ENCODE assay signal across 1 cellular context in genomic region chr19:48614436-48615144, GRCh38.
TF ChIP-seq lines count a peak whose summit lies in the region.

Gene FAM83E (minus strand): TSS chr19:48615076. CDS start chr19:48613372, 1,704 bp downstream.

TF ChIP-seq in HepG2, 621 proteins besides CTCF, POLR2A, EP300 and RAD21 (continued from another document):
- no peak for TF ChIP-seq PHF8 (CRISPR knock-in tag; IDR thresholded peaks at IDR 0.05)
- no peak for TF ChIP-seq ZNF234 (CRISPR knock-in tag; conservative IDR thresholded peaks at IDR 0.05)
- TF ChIP-seq ZNF556 (CRISPR knock-in tag; IDR thresholded peaks at IDR 0.05; ENCODE audit: borderline replicate concordance), result no peak
- TF ChIP-seq ZBTB8A (CRISPR knock-in tag; IDR thresholded peaks at IDR 0.05; ENCODE audit: borderline replicate concordance, low read depth), result no peak
- no peak for TF ChIP-seq CBFB (CRISPR knock-in tag; IDR thresholded peaks at IDR 0.05)
- TF ChIP-seq MTF1 (CRISPR knock-in tag; IDR thresholded peaks at IDR 0.05), result no peak
- no peak for TF ChIP-seq ZNF362 (CRISPR knock-in tag; IDR thresholded peaks at IDR 0.05; ENCODE audit: borderline replicate concordance)
- no peak for TF ChIP-seq ZNF543 (CRISPR knock-in tag; IDR thresholded peaks at IDR 0.05)
- no peak for TF ChIP-seq JUNB (CRISPR knock-in tag; IDR thresholded peaks at IDR 0.05; ENCODE audit: borderline replicate concordance)
- TF ChIP-seq POLR2G (IDR thresholded peaks at IDR 0.05; ENCODE audit: low read depth, low read length), result peak; percentile 78
- TF ChIP-seq PPARG (CRISPR knock-in tag; conservative IDR thresholded peaks at IDR 0.05), result no peak
- no peak for TF ChIP-seq SAP130 (CRISPR knock-in tag; IDR thresholded peaks at IDR 0.05; ENCODE audit: low read depth)
- TF ChIP-seq ZBTB2 (CRISPR knock-in tag; IDR thresholded peaks at IDR 0.05; ENCODE audit: low read depth), result no peak
- no peak for TF ChIP-seq CCAR2 (optimal IDR thresholded peaks at IDR 0.05; ENCODE audit: low read depth, low read length)
- no peak for TF ChIP-seq TRAFD1 (CRISPR knock-in tag; IDR thresholded peaks at IDR 0.05; ENCODE audit: borderline replicate concordance)
- no peak for TF ChIP-seq IKZF5 (CRISPR knock-in tag; IDR thresholded peaks at IDR 0.05)
- 0 out of 2 replicates have a peak, but pooled peaks have one; percentile 36 for TF ChIP-seq MBD4 (IDR thresholded peaks at IDR 0.05; ENCODE audit: borderline replicate concordance, low read length)
- TF ChIP-seq ATF6 (CRISPR knock-in tag; conservative IDR thresholded peaks at IDR 0.05), result no peak
- TF ChIP-seq SMARCE1 (IDR thresholded peaks at IDR 0.05; ENCODE audit: borderline replicate concordance), result no peak
- no peak for TF ChIP-seq ZNF121 (CRISPR knock-in tag; IDR thresholded peaks at IDR 0.05)
- TF ChIP-seq ZNF781 (CRISPR knock-in tag; IDR thresholded peaks at IDR 0.05; ENCODE audit: borderline replicate concordance, not compliant biosample characterization), result no peak
- no peak for TF ChIP-seq SOX13 (IDR thresholded peaks at IDR 0.05)
- 0 out of 4 replicates have a peak, but pooled peaks of 1 of the 2 experiments have one; percentile 59 for TF ChIP-seq SOX13 (CRISPR knock-in tag; conservative IDR thresholded peaks at IDR 0.05 in 1 of 2, IDR thresholded peaks at IDR 0.05 in 1 of 2)
- no peak for TF ChIP-seq ZNF883 (CRISPR knock-in tag; IDR thresholded peaks at IDR 0.05; ENCODE audit: not compliant biosample characterization)
- TF ChIP-seq SP140L (CRISPR knock-in tag; IDR thresholded peaks at IDR 0.05; ENCODE audit: borderline replicate concordance), result no peak
- no peak for TF ChIP-seq HMG20B (CRISPR knock-in tag; conservative IDR thresholded peaks at IDR 0.05)
- 0 out of 2 replicates have a peak, but pooled peaks have one; percentile 3 for TF ChIP-seq MAX (IDR thresholded peaks at IDR 0.05)
- no peak for TF ChIP-seq THAP11 (CRISPR knock-in tag; IDR thresholded peaks at IDR 0.05)
- TF ChIP-seq SALL2 (CRISPR knock-in tag; IDR thresholded peaks at IDR 0.05), result no peak
- TF ChIP-seq RBFOX2 (IDR thresholded peaks at IDR 0.05; ENCODE audit: low read depth, low read length), result peak; percentile 84
- TF ChIP-seq ATRX (CRISPR knock-in tag; IDR thresholded peaks at IDR 0.05; ENCODE audit: borderline replicate concordance), result no peak
- TF ChIP-seq PAF1 (CRISPR knock-in tag; IDR thresholded peaks at IDR 0.05), result peak; percentile 72; the same call in 1 of the 2 replicates
- no peak for TF ChIP-seq NR2F6 (IDR thresholded peaks at IDR 0.05)
- no peak for TF ChIP-seq NR2F6 (CRISPR knock-in tag; IDR thresholded peaks at IDR 0.05)
- no peak for TF ChIP-seq BATF2 (CRISPR knock-in tag; IDR thresholded peaks at IDR 0.05)
- TF ChIP-seq TCF7L2 (IDR thresholded peaks at IDR 0.05; ENCODE audit: low read depth, low read length), result no peak
- no peak for TF ChIP-seq CERS6 (CRISPR knock-in tag; IDR thresholded peaks at IDR 0.05)
- TF ChIP-seq MEF2D (CRISPR knock-in tag; IDR thresholded peaks at IDR 0.05), result no peak
- TF ChIP-seq ZXDC (CRISPR knock-in tag; IDR thresholded peaks at IDR 0.05), result no peak
- TF ChIP-seq ZNF503 (CRISPR knock-in tag; IDR thresholded peaks at IDR 0.05), result no peak
- TF ChIP-seq ZNF710 (CRISPR knock-in tag; IDR thresholded peaks at IDR 0.05; ENCODE audit: borderline replicate concordance), result no peak
